8 cellular contexts compared by ENCODE assay signal in the genomic region with DNA sequence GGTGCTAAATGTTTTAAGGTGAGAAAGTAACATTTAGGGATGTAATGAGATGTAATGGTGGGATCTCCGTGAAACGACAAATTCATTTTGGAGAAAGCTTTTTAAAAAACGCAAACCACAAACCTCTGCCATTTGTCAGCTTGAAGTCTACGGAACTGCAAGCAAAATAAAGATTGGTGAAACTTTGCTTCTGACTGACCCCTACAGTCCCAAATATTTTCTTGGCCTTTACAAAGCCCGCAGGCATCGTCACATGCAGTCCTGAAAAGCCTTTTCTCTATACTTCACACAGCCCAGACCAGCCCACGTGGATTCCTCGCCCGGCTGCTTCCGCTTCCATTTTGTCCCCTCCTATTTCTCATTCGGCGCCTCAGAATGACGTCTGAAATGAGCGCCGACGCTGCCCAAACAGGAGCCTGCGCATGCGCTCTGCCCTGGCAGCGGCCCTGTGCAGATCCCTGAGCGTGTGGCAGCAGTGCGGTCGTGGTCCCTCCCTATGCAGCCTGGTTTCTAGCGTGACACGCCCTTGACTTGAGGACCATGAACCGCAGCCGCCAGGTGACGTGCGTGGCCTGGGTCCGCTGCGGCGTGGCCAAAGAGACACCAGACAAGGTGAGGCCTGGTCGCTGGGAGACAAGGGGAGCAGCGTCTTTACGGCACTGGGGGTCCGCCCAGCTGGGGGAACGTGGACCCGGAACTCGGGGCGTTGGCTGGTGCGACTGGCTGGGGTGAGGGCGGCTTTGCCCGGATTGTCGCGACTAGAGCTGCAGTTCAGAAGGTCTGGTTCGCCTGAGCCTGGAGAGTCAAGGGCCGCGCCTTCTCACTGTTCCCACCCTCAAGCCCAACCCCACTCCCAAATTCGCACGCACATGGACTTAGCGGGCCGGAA. TPM values are rescaled to one million over a fixed set of nuclear protein-coding genes. Genes with fewer than 3 reads are reported as not detected.
DNase-seq lines count a peak whose midpoint lies in the region; ATAC-seq, FAIRE-seq and TF ChIP-seq lines count a peak whose summit lies in the region.

A gene (plus strand): TSS at position 440 of the 889 bp plus-strand sequence. CDS start 101 bp downstream, at position 541.

- H3K36me3 Mint-ChIP-seq in activated naive CD8-positive, alpha-beta T cell treated with anti-CD3 and anti-CD28 coated beads, Interleukin-2, amount 50 U/mL, for 24 hours (ENCODE audit: low read depth) = peaks cover 35% of the 10 kb centered on the region

- H3K27me3 ChIP-seq in cardiac muscle cell (no peaks in the 10 kb centered on the region), parathyroid adenoma (ENCODE audit: control insufficient read depth, insufficient read depth, low read length) (no peaks in the 10 kb centered on the region), tibial artery (peaks cover 0 to 7% of the 10 kb centered on the region in 2 donors)

- peaks cover 25% of the 10 kb centered on the region for H3K36me3 ChIP-seq in cardiac muscle cell
- H3K36me3 ChIP-seq in parathyroid adenoma (ENCODE audit: control insufficient read depth, insufficient read depth, low read length) = no peaks in the 10 kb centered on the region
- peaks cover 18 to 27% (median 24%) of the 10 kb centered on the region in 3 donors for H3K36me3 ChIP-seq in tibial artery

- ATAC-seq in HG02798 (IDR thresholded peaks at IDR 0.05; ENCODE audit: poor library complexity, unreplicated experiment) = peak; percentile 95
- ATAC-seq in activated naive CD8-positive, alpha-beta T cell treated with anti-CD3 and anti-CD28 coated beads, Interleukin-2, amount 50 U/mL, for 24 hours = peak; percentile 93

- TF ChIP-seq POLR2A in GM12891 (IDR thresholded peaks at IDR 0.05; ENCODE audit: low read depth, low read length) = peak; percentile 82

- peak within 1 kb of the TSS; percentile 100 for H3K4me2 ChIP-seq in parathyroid adenoma (ENCODE audit: low read length)

- peak within 1 kb of the TSS; percentile 98 for H3K4me3 Mint-ChIP-seq in activated naive CD8-positive, alpha-beta T cell treated with anti-CD3 and anti-CD28 coated beads, Interleukin-2, amount 50 U/mL, for 24 hours

- intact Hi-C loops in tibial artery (cut with DNase I; ENCODE audit: low total_unique reads) = loop anchor here (1.0 to 10.0 kb wide), 2 partner anchors 76 to 829 kb away; a partner anchor contains a TSS

- H3K9me3 ChIP-seq in cardiac muscle cell (ENCODE audit: low read depth) (no peaks in the 10 kb centered on the region), parathyroid adenoma (ENCODE audit: control insufficient read depth, low read length) (no peaks in the 10 kb centered on the region), tibial artery (no peaks in the 10 kb centered on the region)

- H3K9me3 Mint-ChIP-seq in activated naive CD8-positive, alpha-beta T cell treated with anti-CD3 and anti-CD28 coated beads, Interleukin-2, amount 50 U/mL, for 24 hours = peaks cover 4% of the 10 kb centered on the region

- H3K27me3 Mint-ChIP-seq in activated naive CD8-positive, alpha-beta T cell treated with anti-CD3 and anti-CD28 coated beads, Interleukin-2, amount 50 U/mL, for 24 hours = peaks cover 4% of the 10 kb centered on the region

- peak within 1 kb of the TSS; percentile 46 for H3K9ac ChIP-seq in parathyroid adenoma

- H3K27ac ChIP-seq in cardiac muscle cell (peak within 1 kb of the TSS; percentile 77), parathyroid adenoma (peak within 1 kb of the TSS; percentile 85), tibial artery (peak within 1 kb of the TSS; percentile 74 to 77)

- H3K27ac Mint-ChIP-seq in activated naive CD8-positive, alpha-beta T cell treated with anti-CD3 and anti-CD28 coated beads, Interleukin-2, amount 50 U/mL, for 24 hours = peak within 1 kb of the TSS; percentile 100

- peak within 1 kb of the TSS; percentile 71 for H3K4me3 ChIP-seq in cardiac muscle cell
- peak within 1 kb of the TSS; percentile 86 for H3K4me3 ChIP-seq in parathyroid adenoma (ENCODE audit: low read depth, low read length)
- H3K4me3 ChIP-seq in tibial artery = peak within 1 kb of the TSS; percentile 68 to 94

- H3K4me1 ChIP-seq in cardiac muscle cell (ENCODE audit: low read depth) (no peaks in the 10 kb centered on the region), parathyroid adenoma (peaks cover 11% of the 10 kb centered on the region), tibial artery (peaks cover 0 to 22% (median 12%) of the 10 kb centered on the region in 4 donors)

- H3K4me1 Mint-ChIP-seq in activated naive CD8-positive, alpha-beta T cell treated with anti-CD3 and anti-CD28 coated beads, Interleukin-2, amount 50 U/mL, for 24 hours = peaks cover 30% of the 10 kb centered on the region

- peak within 1 kb of the TSS; percentile 69 for H2AFZ ChIP-seq in parathyroid adenoma

- H3K79me2 ChIP-seq in parathyroid adenoma = peaks cover 11% of the 10 kb centered on the region

- FAIRE-seq in GM12891 (lab: Jason Lieb, UNC) = peak; percentile 93

- TF ChIP-seq CTCF in cardiac muscle cell (IDR thresholded peaks at IDR 0.05; ENCODE audit: low read depth, low read length) = no peak
- no peak for TF ChIP-seq CTCF in parathyroid adenoma (IDR thresholded peaks at IDR 0.05)
- TF ChIP-seq CTCF in tibial artery (IDR thresholded peaks at IDR 0.05) = no peak

- peak; percentile 93 for DNase-seq in GM12891 (ENCODE audit: insufficient read length, low spot score)
- DNase-seq in NCI-H1436 (lab: John Stamatoyannopoulos, UW) = peak; percentile 93
- peak; percentile 94 for DNase-seq in SW480 (ENCODE audit: low spot score)
- DNase-seq in activated naive CD8-positive, alpha-beta T cell treated with anti-CD3 and anti-CD28 coated beads, Interleukin-2, amount 50 U/mL, for 24 hours = peak; percentile 96
- peak; percentile 97 to 99 for DNase-seq in cardiac muscle cell (ENCODE audit: low read depth in 1 of 2, low spot score in 1 of 2)
- peak; percentile 95 for DNase-seq in tibial artery

TF ChIP-seq in GM12891, 5 proteins besides CTCF, POLR2A, EP300 and RAD21:
- TF ChIP-seq PAX5 (IDR thresholded peaks at IDR 0.05; ENCODE audit: insufficient read depth, low read length, severe bottlenecking) (peak; percentile 80), TAF1 (IDR thresholded peaks at IDR 0.05; ENCODE audit: low read depth, low read length) (peak; percentile 82), SPI1 (IDR thresholded peaks at IDR 0.05; ENCODE audit: low read depth, low read length) (no peak), POLR2AphosphoS5 (IDR thresholded peaks at IDR 0.05; ENCODE audit: low read depth, low read length) (peak; percentile 85), POU2F2 (IDR thresholded peaks at IDR 0.05; ENCODE audit: low read depth, low read length) (peak; percentile 73)

RNA-seq across cellular contexts. Expression of the gene that starts here (rescaled TPM):
- 40.1 TPM for polyA plus RNA-seq in GM12891 (2012; ENCODE audit: low read depth, missing spikeins)
- 89.8 and 123 TPM in 2 replicates for total RNA-seq in cardiac muscle cell
- 44.6 and 55.9 TPM in 2 replicates for polyA plus RNA-seq in cardiac muscle cell

Comparison
In these comparisons a context has a peak if more than half of its experiments do, and no peak if none do; other contexts are left out.
1. Peak in every context shown above with its lines: DNase-seq, ATAC-seq, H3K4me3 ChIP-seq and H3K27ac ChIP-seq.